22 cellular contexts compared by ENCODE assay signal in the genomic region with DNA sequence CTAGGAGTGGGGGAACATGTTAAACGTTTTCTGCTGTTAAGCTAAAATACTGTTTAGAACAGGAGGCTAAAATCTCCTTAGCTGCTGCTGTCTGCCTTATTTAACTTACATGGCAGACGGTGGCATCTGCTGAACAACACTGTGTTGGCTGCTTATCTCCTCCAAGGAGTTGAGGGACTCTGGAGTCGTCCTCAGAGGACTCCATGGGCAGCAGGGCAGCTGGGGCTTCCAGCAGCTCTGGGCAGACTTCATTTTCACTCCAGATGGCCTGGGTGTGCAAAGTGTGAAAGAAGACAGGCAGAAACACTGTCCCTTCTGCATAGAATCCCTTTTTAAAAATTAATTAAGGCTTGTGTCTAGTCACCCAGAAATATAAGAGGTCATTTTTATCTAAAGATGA.
"Had no signal": no experiment of that assay in that cellular context is flagged by ENCODE, and none has a peak within 500 bp of the region (broad histone marks: within the 10 kb centered on the region; RNA-seq: fewer than 3 reads in every experiment).

No MANE protein-coding gene starts in this region.

- DNase-seq: activated CD4-positive, alpha-beta memory T cell treated with anti-CD3 and anti-CD28 coated beads for 36 hours; activated CD4-positive, alpha-beta T cell treated with anti-CD3 and anti-CD28 coated beads for 4 hours; activated gamma-delta T cell treated with Interleukin-2 at 50 U/mL for 16 hours; activated T-cell treated with anti-CD3 and anti-CD28 coated beads for 4 hours; adrenal gland; effector CD8-positive, alpha-beta T cell; heart right ventricle; left ventricle myocardium superior; right lobe of liver; small intestine; stimulated activated CD4-positive, alpha-beta T cell treated with anti-CD3 and anti-CD28 coated beads, Interleukin-4, amount 100 ng/mL, for 1 hour; stomach; testis; upper lobe of left lung had no signal

- H3K9me3 ChIP-seq: adrenal gland, esophagus muscularis mucosa, gastroesophageal sphincter, heart right ventricle, right lobe of liver, stomach, testis, upper lobe of left lung had no signal

- H3K36me3 Mint-ChIP-seq: activated CD4-positive, alpha-beta memory T cell treated with anti-CD3 and anti-CD28 coated beads for 36 hours; activated naive CD4-positive, alpha-beta T cell treated with anti-CD3 and anti-CD28 coated beads, Interleukin-2, amount 50 U/mL, for 72 hours had no signal

- H3K36me3 ChIP-seq: adrenal gland, esophagus muscularis mucosa, right lobe of liver, upper lobe of left lung had no signal

- H3K27me3 ChIP-seq: adrenal gland, esophagus muscularis mucosa, gastroesophageal sphincter, heart right ventricle, right lobe of liver, stomach, testis, upper lobe of left lung had no signal

- H3K9me3 Mint-ChIP-seq: activated T-helper 1 cell treated with anti-CD3 and anti-CD28 coated beads, Interleukin-12 subunit alpha, Interleukin-12 subunit beta, Interleukin-2, Interleukin-4 antibody, amounts not matched to agents 30 ng/mL and 10 ng/mL and 1 ng/mL, durations not matched to agents 14 hours and 24 hours and 36 hours; dendritic cell treated with granulocyte-macrophage colony-stimulating factor and Interleukin-4, amounts not matched to agents 40 ng/mL and 50 ng/mL, for 4 days; neural crest cell; T-helper 2 cell treated with Interferon-gamma antibody and Interleukin-4, amounts not matched to agents 5 μg/mL and 100 μg/mL, for 36 hours had no signal

- H3K4me3 Mint-ChIP-seq: activated CD4-positive, alpha-beta memory T cell treated with anti-CD3 and anti-CD28 coated beads for 36 hours; activated T-helper 1 cell treated with anti-CD3 and anti-CD28 coated beads, Interleukin-12 subunit alpha, Interleukin-12 subunit beta, Interleukin-2, Interleukin-4 antibody, amounts not matched to agents 30 ng/mL and 10 ng/mL and 1 ng/mL, durations not matched to agents 14 hours and 24 hours and 36 hours; dendritic cell treated with granulocyte-macrophage colony-stimulating factor and Interleukin-4, amounts not matched to agents 40 ng/mL and 50 ng/mL, for 4 days; neural crest cell; T-helper 2 cell treated with Interferon-gamma antibody and Interleukin-4, amounts not matched to agents 5 μg/mL and 100 μg/mL, for 36 hours; WTC11 had no signal

- H3K4me1 ChIP-seq: adrenal gland, esophagus muscularis mucosa, gastroesophageal sphincter, right lobe of liver, stomach, testis, upper lobe of left lung had no signal

- H3K27me3 Mint-ChIP-seq: dendritic cell treated with granulocyte-macrophage colony-stimulating factor and Interleukin-4, amounts not matched to agents 40 ng/mL and 50 ng/mL, for 4 days had no signal

- H3K27ac ChIP-seq: adrenal gland, esophagus muscularis mucosa, gastroesophageal sphincter, heart right ventricle, right lobe of liver, stomach, testis, upper lobe of left lung had no signal

- H3K4me3 ChIP-seq: adrenal gland, esophagus muscularis mucosa, gastroesophageal sphincter, heart right ventricle, right lobe of liver, stomach, testis, upper lobe of left lung had no signal

- ATAC-seq: activated naive CD4-positive, alpha-beta T cell treated with anti-CD3 and anti-CD28 coated beads, Interleukin-2, amount 50 U/mL, for 72 hours; gastroesophageal sphincter; heart right ventricle; left ventricle myocardium superior; right lobe of liver; WTC11 had no signal

- H3K27ac Mint-ChIP-seq: activated CD4-positive, alpha-beta memory T cell treated with anti-CD3 and anti-CD28 coated beads for 36 hours; activated naive CD4-positive, alpha-beta T cell treated with anti-CD3 and anti-CD28 coated beads, Interleukin-2, amount 50 U/mL, for 72 hours; activated T-helper 1 cell treated with anti-CD3 and anti-CD28 coated beads, Interleukin-12 subunit alpha, Interleukin-12 subunit beta, Interleukin-2, Interleukin-4 antibody, amounts not matched to agents 30 ng/mL and 10 ng/mL and 1 ng/mL, durations not matched to agents 14 hours and 24 hours and 36 hours; T-helper 2 cell treated with Interferon-gamma antibody and Interleukin-4, amounts not matched to agents 5 μg/mL and 100 μg/mL, for 36 hours had no signal
